Comparison of ENCODE assay signal across 9 cellular contexts in genomic region chr15:90553248-90553745, GRCh38. TPM values are rescaled to one million over a fixed set of nuclear protein-coding genes. Genes with fewer than 3 reads are reported as not detected.
DNase-seq lines count a peak whose midpoint lies in the region; ATAC-seq and TF ChIP-seq lines count a peak whose summit lies in the region.
"Had no signal": no experiment of that assay in that cellular context is flagged by ENCODE, and none has a peak within 500 bp of the region (broad histone marks: within the 10 kb centered on the region; RNA-seq: fewer than 3 reads in every experiment).

No MANE protein-coding gene starts in this region.

- no peak overlapping the region for H4K5ac ChIP-seq in IMR-90 (ENCODE audit: low read depth, low read length)

- peak overlapping the region; percentile 95 for H2BK5ac ChIP-seq in IMR-90 (ENCODE audit: low read depth, low read length, poor library complexity, severe bottlenecking)

- H3K56ac ChIP-seq in IMR-90 (ENCODE audit: extremely low read depth, insufficient read depth, low read length) = no peak overlapping the region

- POLR2A ChIA-PET in A673 (lab: Charles Lee; ENCODE audit: low non-redundant PET) (no interaction called here), IMR-90 (lab: Charles Lee; ENCODE audit: unreplicated experiment) (no interaction called here)

- CTCF ChIA-PET in A673 (lab: Charles Lee) (interaction anchor here (0.6 kb wide), 1 partner anchor 8 kb away, joined by 3 read pairs; no protein-coding TSS in a partner anchor), IMR-90 (lab: Yijun Ruan, JAX) (no interaction called here)

- dilution Hi-C loops in IMR-90 (cut with HindIII; ENCODE audit: low sequenced_read_pairs, unreplicated experiment) = no loop called here

- H3K27me3 ChIP-seq in A673 (replicated peaks; ENCODE audit: insufficient read depth, low read depth, low read length, poor library complexity) = no peaks in the 10 kb centered on the region
- no peaks in the 10 kb centered on the region for H3K27me3 ChIP-seq in IMR-90 (ENCODE audit: control insufficient read depth, insufficient read depth, low read length)
- no peaks in the 10 kb centered on the region for H3K27me3 ChIP-seq in fibroblast of lung (ENCODE audit: control insufficient read depth, insufficient read depth, low read length)
- H3K27me3 ChIP-seq in osteoblast (ENCODE audit: insufficient read depth, low read length) = no peaks in the 10 kb centered on the region
- H3K27me3 ChIP-seq in Peyer's patch = no peaks in the 10 kb centered on the region

- H2BK120ac ChIP-seq in IMR-90 (ENCODE audit: low read depth, low read length) = peak overlapping the region; percentile 40; the same call in 1 of the 2 replicates

- BruUV-seq in A673 (replicated peaks; lab: Mats Ljungman, UMichigan) (no TSS peak), IMR-90 (replicated peaks; lab: Mats Ljungman, UMichigan) (TSS peak; percentile 8)

- peaks cover 11% of the 10 kb centered on the region; the same call in 1 of the 2 replicates for H4K20me1 ChIP-seq in IMR-90 (ENCODE audit: insufficient read depth, low read length)
- H4K20me1 ChIP-seq in fibroblast of lung (ENCODE audit: control insufficient read depth, extremely low read depth, insufficient read depth, low read length) = no peaks in the 10 kb centered on the region
- no peaks in the 10 kb centered on the region for H4K20me1 ChIP-seq in osteoblast (ENCODE audit: insufficient read depth, low read length)

- H2AK5ac ChIP-seq in IMR-90 (ENCODE audit: low read depth, low read length) = no peak overlapping the region; the same call in 1 of the 2 replicates

- peaks cover 7% of the 10 kb centered on the region for H3K79me2 ChIP-seq in fibroblast of lung (ENCODE audit: control insufficient read depth, insufficient read depth, low read length)
- H3K79me2 ChIP-seq in osteoblast (ENCODE audit: insufficient read depth, low read length) = peaks cover 43% of the 10 kb centered on the region

- H3K4me1 ChIP-seq in A673 (ENCODE audit: insufficient read depth, low read length, poor library complexity, severe bottlenecking) (peaks cover 32% of the 10 kb centered on the region), IMR-90 (ENCODE audit: control insufficient read depth, insufficient read depth, low read length) (peaks cover 26% of the 10 kb centered on the region), fibroblast of lung (ENCODE audit: control insufficient read depth, extremely low read depth, insufficient read depth, low read length) (peaks cover 24% of the 10 kb centered on the region), osteoblast (ENCODE audit: insufficient read depth, low read length) (peaks cover 49% of the 10 kb centered on the region), Peyer's patch (peaks cover 0 to 23% (median 2%) of the 10 kb centered on the region in 4 donors)

- intact Hi-C loops in A673 (cut with micrococcal nuclease; ENCODE audit: unreplicated experiment) (no loop called here), IMR-90 (cut with micrococcal nuclease) (no loop called here)

- H3K9me3 ChIP-seq in A673 (ENCODE audit: low read depth, low read length, poor library complexity, severe bottlenecking) = no peaks in the 10 kb centered on the region
- no peaks in the 10 kb centered on the region for H3K9me3 ChIP-seq in IMR-90 (ENCODE audit: control insufficient read depth, insufficient read depth, low read length)
- H3K9me3 ChIP-seq in fibroblast of lung (ENCODE audit: control insufficient read depth, insufficient read depth, low read depth, low read length) = no peaks in the 10 kb centered on the region
- H3K9me3 ChIP-seq in osteoblast (ENCODE audit: low read depth, low read length) = no peaks in the 10 kb centered on the region
- H3K9me3 ChIP-seq in Peyer's patch = no peaks in the 10 kb centered on the region

- H3K4me3 ChIP-seq in A673 (ENCODE audit: low read depth, low read length, poor library complexity, severe bottlenecking) = no peak overlapping the region
- no peak overlapping the region for H3K4me3 ChIP-seq in IMR-90 (ENCODE audit: insufficient read depth, low read depth, low read length)
- peak overlapping the region in 1 of 4 experiments; percentile 27 for H3K4me3 ChIP-seq in fibroblast of lung (replicated peaks in 1 of 4; ENCODE audit: control extremely low read depth in 1 of 4, insufficient read depth in 1 of 4, low read depth in 3 of 4, low read length in 4 of 4)
- peak overlapping the region; percentile 26 for H3K4me3 ChIP-seq in osteoblast (ENCODE audit: insufficient read depth, low read length)
- no peak overlapping the region for H3K4me3 ChIP-seq in Peyer's patch

- H4K91ac ChIP-seq in IMR-90 (ENCODE audit: insufficient read depth, low read depth, low read length) = 0 out of 2 replicates have a peak overlapping the region, but pooled peaks have one; percentile 36

- H3K4ac ChIP-seq in IMR-90 (ENCODE audit: low read depth, low read length) = peak overlapping the region; percentile 45; the same call in 1 of the 2 replicates

- H2AK9ac ChIP-seq in IMR-90 (replicated peaks; ENCODE audit: low read depth, low read length, poor library complexity) = no peak overlapping the region

- WGBS in IMR-90 (ENCODE audit: extremely low coverage in 2 of 2, insufficient read length in 1 of 2), 2 experiments = no CpG with 5 or more reads among the region's 7 CpGs

- H3K36me3 ChIP-seq in A673 (ENCODE audit: insufficient read depth, low read length, poor library complexity, severe bottlenecking) = no peaks in the 10 kb centered on the region
- H3K36me3 ChIP-seq in IMR-90 (ENCODE audit: control insufficient read depth, insufficient read depth, low read length) = peaks cover 12% of the 10 kb centered on the region
- no peaks in the 10 kb centered on the region for H3K36me3 ChIP-seq in fibroblast of lung (ENCODE audit: control insufficient read depth, insufficient read depth, low read length)
- H3K36me3 ChIP-seq in osteoblast (ENCODE audit: insufficient read depth, low read length) = peaks cover under 1% of the 10 kb centered on the region
- H3K36me3 ChIP-seq in Peyer's patch = no peaks in the 10 kb centered on the region

- TF ChIP-seq POLR2A in IMR-90 (IDR thresholded peaks at IDR 0.05; ENCODE audit: low read depth, low read length) (no peak), Peyer's patch (IDR thresholded peaks at IDR 0.05) (no peak)

- H2BK20ac ChIP-seq in IMR-90 (ENCODE audit: low read depth, low read length) = peak overlapping the region; percentile 20; the same call in 1 of the 2 replicates

- TF ChIP-seq CTCF in A673 (conservative IDR thresholded peaks at IDR 0.05; ENCODE audit: low read depth, low read length) (no peak), IMR-90 (conservative IDR thresholded peaks at IDR 0.05; ENCODE audit: low read depth, low read length) (no peak), fibroblast of lung (conservative IDR thresholded peaks at IDR 0.05 in 1 of 2, IDR thresholded peaks at IDR 0.05 in 1 of 2; ENCODE audit: low read depth in 1 of 2, low read length in 2 of 2) (no peak), osteoblast (IDR thresholded peaks at IDR 0.05; ENCODE audit: extremely low read depth, low read depth, low read length) (no peak), Peyer's patch (IDR thresholded peaks at IDR 0.05) (no peak)

- DNase-seq in A673 (ENCODE audit: low spot score) (peak; percentile 91), IMR-90 (peak; percentile 91), fibroblast of lung (ENCODE audit: low read depth in 2 of 2) (peak; percentile 77 to 92), osteoblast (ENCODE audit: insufficient read length, low spot score, missing footprints) (peak; percentile 55), T-helper 1 cell (no peak), AML-193 (lab: John Stamatoyannopoulos, UW) (no peak), Peyer's patch (no peak)
- DNase-seq: effector memory CD4-positive, alpha-beta T cell had no signal

- no peak overlapping the region for H2AFZ ChIP-seq in IMR-90 (replicated peaks; ENCODE audit: low read length, poor library complexity)
- no peak overlapping the region for H2AFZ ChIP-seq in fibroblast of lung (ENCODE audit: low read length)
- no peak overlapping the region for H2AFZ ChIP-seq in osteoblast (ENCODE audit: low read length)

- peak overlapping the region; percentile 18 for H3K14ac ChIP-seq in IMR-90 (replicated peaks; ENCODE audit: low read depth, low read length)

- ATAC-seq in IMR-90 (ENCODE audit: low read depth) = peak; percentile 51
- ATAC-seq in HG02885 (IDR thresholded peaks at IDR 0.05; ENCODE audit: poor library complexity, unreplicated experiment) = no peak

- peak overlapping the region; percentile 44 for H3K27ac ChIP-seq in A673 (ENCODE audit: low read depth, low read length, poor library complexity, severe bottlenecking)
- peak overlapping the region; percentile 93; the same call in 1 of the 2 replicates for H3K27ac ChIP-seq in IMR-90 (ENCODE audit: insufficient read depth, low read length)
- H3K27ac ChIP-seq in fibroblast of lung (ENCODE audit: insufficient read depth, low read length) = peak overlapping the region; percentile 93
- peak overlapping the region; percentile 98 for H3K27ac ChIP-seq in osteoblast (ENCODE audit: low read depth, low read length)
- peak overlapping the region in 1 of 4 donors; percentile 72 for H3K27ac ChIP-seq in Peyer's patch

- H3K9ac ChIP-seq in IMR-90 (ENCODE audit: low read depth, low read length) (no peak overlapping the region; the same call in 1 of the 2 replicates), fibroblast of lung (ENCODE audit: insufficient read depth, low read length) (no peak overlapping the region)

- no peak overlapping the region; the same call in 2 of the 3 replicates for H2BK15ac ChIP-seq in IMR-90 (ENCODE audit: low read depth, low read length)

- no peak overlapping the region for H3K23ac ChIP-seq in IMR-90 (ENCODE audit: low read depth, low read length)

- peak overlapping the region; percentile 70 for H3K4me2 ChIP-seq in IMR-90 (ENCODE audit: low read depth, low read length)
- H3K4me2 ChIP-seq in fibroblast of lung (ENCODE audit: extremely low read depth, insufficient read depth, low read length) = peak overlapping the region; percentile 72
- H3K4me2 ChIP-seq in osteoblast (ENCODE audit: insufficient read depth, low read length) = peak overlapping the region; percentile 61

- in situ Hi-C loops in IMR-90 (cut with MboI; ENCODE audit: low sequenced_read_pairs) = no loop called here

- TF ChIP-seq RAD21 in IMR-90 (IDR thresholded peaks at IDR 0.05; ENCODE audit: low read length) = no peak

- peaks cover 20% of the 10 kb centered on the region for H3K9me1 ChIP-seq in IMR-90 (ENCODE audit: insufficient read depth, low read length)

- peaks cover 38 to 57% of the 10 kb centered on the region in 2 experiments for H3K79me1 ChIP-seq in IMR-90 (ENCODE audit: low read depth in 1 of 2, low read length in 2 of 2)

- peak overlapping the region; percentile 81; the same call in 1 of the 2 replicates for H3K18ac ChIP-seq in IMR-90 (ENCODE audit: low read depth, low read length)

- peak overlapping the region in 1 of 2 experiments; percentile 22; a peak in 1 of 4 replicates for H4K8ac ChIP-seq in IMR-90 (ENCODE audit: low read depth in 2 of 2, low read length in 2 of 2)

RNA-seq across cellular contexts. Expression of gene CRTC3, which starts 23.6 kb away (rescaled TPM):
- 34.6 and 35.3 TPM in 2 replicates for total RNA-seq in A673 (2021)
- total RNA-seq in IMR-90 (2012; rRNA removed) = 4.7 and 6.7 TPM in 2 replicates
- polyA plus RNA-seq in IMR-90 (2012; rRNA removed) = 14.8 and 17.3 TPM in 2 replicates
- polyA plus RNA-seq in IMR-90 (2012; cell fraction: cytosol; rRNA removed) = 7.9 and 10.2 TPM in 2 replicates
- polyA plus RNA-seq in IMR-90 (2012; cell fraction: nucleus; rRNA removed; ENCODE audit: low replicate concordance) = 34.6 and 47.3 TPM in 2 replicates
- total RNA-seq in fibroblast of lung = 12.3 and 18.3 TPM in 2 replicates
- polyA plus RNA-seq in fibroblast of lung = 18.9 and 23.4 TPM in 2 replicates
- polyA plus RNA-seq in fibroblast of lung (2012) = 13.7 and 21.2 TPM in 2 replicates
- polyA minus RNA-seq in fibroblast of lung (ENCODE audit: low replicate concordance) = 31.0 and 36.9 TPM in 2 replicates
- total RNA-seq in osteoblast = 25.0 and 29.2 TPM in 2 replicates
- total RNA-seq in Peyer's patch = 10 to 100 TPM; 19.8 to 33.1 (median 25.9) TPM

Comparison
In these comparisons a context has a peak if more than half of its experiments do, and no peak if none do; other contexts are left out.
1. DNase-seq: peak in A673 (single experiment), IMR-90 (single experiment), fibroblast of lung (2 of 2) and osteoblast (single experiment); none in T-helper 1 cell (0 of 5), AML-193 (0 of 2) and Peyer's patch (0 of 3).
2. Peak in every context shown above with its lines, with median percentiles within 50 percentile points of each other: H3K4me2 ChIP-seq.